In genomic region chr1:2049517-2050481, GRCh38 we compare ENCODE assay signal across 8 cellular contexts. TPM values are rescaled to one million over a fixed set of nuclear protein-coding genes. Genes with fewer than 3 reads are reported as not detected.
DNase-seq lines count a peak whose midpoint lies in the region; ATAC-seq and TF ChIP-seq lines count a peak whose summit lies in the region.

TSS of gene PRKCZ (plus strand) at chr1:2050411. CDS start at chr1:2050631, 220 bp downstream.

- TF ChIP-seq CTCF in GM10266 (IDR thresholded peaks at IDR 0.05; ENCODE audit: control insufficient read depth, insufficient read depth, low read depth, missing control alignments) (no peak), RWPE1 (conservative IDR thresholded peaks at IDR 0.05; ENCODE audit: low read depth) (peak; percentile 49)

- ATAC-seq in HG03520 (IDR thresholded peaks at IDR 0.05; ENCODE audit: unreplicated experiment) = peak; percentile 54
- ATAC-seq in Right ventricle myocardium superior (ENCODE audit: poor library complexity) = peak; percentile 93
- no peak for ATAC-seq in HG03139 (IDR thresholded peaks at IDR 0.05; ENCODE audit: unreplicated experiment)

- intact Hi-C loops in Right ventricle myocardium superior (cut with DNase I) (no loop called here), posterior vena cava (cut with DNase I) (loop anchor here (5.0 kb wide), 2 partner anchors 92 to 107 kb away; no protein-coding TSS in a partner anchor)

- POLR2A ChIA-PET in RWPE1 (lab: Yijun Ruan, JAX; ENCODE audit: low non-redundant PET) = interaction anchor here (0.6 to 1.0 kb wide), 2 partner anchors 122 to 142 kb away, joined by 3 to 4 read pairs; no protein-coding TSS in a partner anchor

- peak within 1 kb of the TSS; percentile 71 for H3K27ac ChIP-seq in RWPE1

- CTCF ChIA-PET in RWPE1 (lab: Yijun Ruan, JAX) = interaction anchor here (0.5 to 2.3 kb wide), 10 partner anchors 12 to 1216 kb away, joined by 3 to 9 read pairs (median 4); partner anchors contain the start of gene FAAP20

- DNase-seq in GM10266 (ENCODE audit: extremely low spot score) = peak; percentile 85
- DNase-seq in RWPE1 (ENCODE audit: low spot score) = peak; percentile 97
- peak; percentile 93 for DNase-seq in activated gamma-delta T cell (lab: John Stamatoyannopoulos, UW)
- DNase-seq in Right ventricle myocardium superior = peak; percentile 89
- peak; percentile 92 for DNase-seq in posterior vena cava (ENCODE audit: low spot score)
- DNase-seq in ureter (ENCODE audit: low spot score) = peak; percentile 91

RNA-seq across cellular contexts. Expression of gene PRKCZ, which starts in this region (rescaled TPM):
- total RNA-seq in Right ventricle myocardium superior = 13.5 TPM
- 1 to 10 TPM; 3.0 to 3.6 TPM for total RNA-seq in posterior vena cava
- total RNA-seq in ureter = 41.6 TPM
